ENCODE assay signal across 1 cellular context in the genomic region with DNA sequence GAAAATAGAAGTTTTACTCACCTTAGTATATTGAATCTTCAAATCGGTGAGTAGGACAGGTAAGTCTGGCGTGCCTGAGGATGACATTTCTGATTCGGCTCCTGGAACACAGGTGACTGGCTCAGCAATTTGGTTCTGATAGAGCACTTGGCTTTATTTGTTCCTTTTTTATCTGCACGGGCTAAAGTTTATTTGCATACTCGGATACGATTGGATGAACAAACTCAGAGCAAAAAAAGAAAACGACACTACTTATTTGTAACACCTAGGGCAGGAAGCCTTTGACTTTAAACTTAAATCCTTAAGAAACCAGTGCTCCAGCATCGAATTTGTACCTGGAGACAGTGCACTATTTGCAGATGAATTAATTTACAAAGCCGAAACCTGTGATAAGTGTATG.
TF ChIP-seq lines count a peak whose summit lies in the region.

Gene ALDH1A1, minus strand, starts transcription at position 140 of the 400 bp plus-strand sequence. Its CDS starts 53 bp downstream, at position 87.

TF ChIP-seq in HepG2, 621 proteins besides CTCF, POLR2A, EP300 and RAD21 (continued from another document):
- TF ChIP-seq ZMYM4 (CRISPR knock-in tag; IDR thresholded peaks at IDR 0.05) = peak; percentile 27; the same call in 1 of the 2 replicates
- TF ChIP-seq NFIC (IDR thresholded peaks at IDR 0.05; ENCODE audit: low read length) = 0 out of 2 replicates have a peak, but pooled peaks have one; percentile 14
- TF ChIP-seq TAF1 (CRISPR knock-in tag; IDR thresholded peaks at IDR 0.05) = peak; percentile 43; the same call in 1 of the 2 replicates
- TF ChIP-seq SPEN (CRISPR knock-in tag; IDR thresholded peaks at IDR 0.05; ENCODE audit: low read depth) = no peak
- peak; percentile 75; the same call in 1 of the 2 replicates for TF ChIP-seq ZNF331 (CRISPR knock-in tag; IDR thresholded peaks at IDR 0.05)
- TF ChIP-seq TARDBP (CRISPR knock-in tag; IDR thresholded peaks at IDR 0.05) = 0 out of 2 replicates have a peak, but pooled peaks have one; percentile 14
- TF ChIP-seq, protein P1, sequence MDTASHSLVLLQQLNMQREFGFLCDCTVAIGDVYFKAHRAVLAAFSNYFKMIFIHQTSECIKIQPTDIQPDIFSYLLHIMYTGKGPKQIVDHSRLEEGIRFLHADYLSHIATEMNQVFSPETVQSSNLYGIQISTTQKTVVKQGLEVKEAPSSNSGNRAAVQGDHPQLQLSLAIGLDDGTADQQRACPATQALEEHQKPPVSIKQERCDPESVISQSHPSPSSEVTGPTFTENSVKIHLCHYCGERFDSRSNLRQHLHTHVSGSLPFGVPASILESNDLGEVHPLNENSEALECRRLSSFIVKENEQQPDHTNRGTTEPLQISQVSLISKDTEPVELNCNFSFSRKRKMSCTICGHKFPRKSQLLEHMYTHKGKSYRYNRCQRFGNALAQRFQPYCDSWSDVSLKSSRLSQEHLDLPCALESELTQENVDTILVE (CRISPR knock-in tag; IDR thresholded peaks at IDR 0.05) = 0 out of 2 replicates have a peak, but pooled peaks have one; percentile 31
- peak; percentile 91 for TF ChIP-seq POLR2G (IDR thresholded peaks at IDR 0.05; ENCODE audit: low read depth, low read length)
- TF ChIP-seq TFDP2 (CRISPR knock-in tag; IDR thresholded peaks at IDR 0.05) = no peak
- TF ChIP-seq, protein P2, sequence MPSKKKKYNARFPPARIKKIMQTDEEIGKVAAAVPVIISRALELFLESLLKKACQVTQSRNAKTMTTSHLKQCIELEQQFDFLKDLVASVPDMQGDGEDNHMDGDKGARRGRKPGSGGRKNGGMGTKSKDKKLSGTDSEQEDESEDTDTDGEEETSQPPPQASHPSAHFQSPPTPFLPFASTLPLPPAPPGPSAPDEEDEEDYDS (CRISPR knock-in tag; IDR thresholded peaks at IDR 0.05) = peak; percentile 93
- TF ChIP-seq ZNF124 (CRISPR knock-in tag; IDR thresholded peaks at IDR 0.05) = 0 out of 2 replicates have a peak, but pooled peaks have one; percentile 29
- peak; percentile 1 for TF ChIP-seq ASH2L (IDR thresholded peaks at IDR 0.05; ENCODE audit: insufficient read length, low read depth, low read length)
- TF ChIP-seq POLR2AphosphoS5 (IDR thresholded peaks at IDR 0.05; ENCODE audit: low read depth, low read length) = peak; percentile 87
- TF ChIP-seq U2AF1 (optimal IDR thresholded peaks at IDR 0.05; ENCODE audit: low read depth, low read length) = no peak
- TF ChIP-seq ZBTB21 (CRISPR knock-in tag; IDR thresholded peaks at IDR 0.05) = no peak
- TF ChIP-seq SOX13 (IDR thresholded peaks at IDR 0.05) = no peak
- 0 out of 4 replicates have a peak, but pooled peaks of 1 of the 2 experiments have one; percentile 8 for TF ChIP-seq SOX13 (CRISPR knock-in tag; conservative IDR thresholded peaks at IDR 0.05 in 1 of 2, IDR thresholded peaks at IDR 0.05 in 1 of 2)
- no peak for TF ChIP-seq ZFP90 (CRISPR knock-in tag; IDR thresholded peaks at IDR 0.05; ENCODE audit: borderline replicate concordance)
- peak; percentile 60; the same call in 1 of the 2 replicates for TF ChIP-seq SAP130 (CRISPR knock-in tag; IDR thresholded peaks at IDR 0.05; ENCODE audit: low read depth)
- no peak for TF ChIP-seq ZMYM2 (CRISPR knock-in tag; IDR thresholded peaks at IDR 0.05)
- TF ChIP-seq MAX (IDR thresholded peaks at IDR 0.05) = 0 out of 2 replicates have a peak, but pooled peaks have one; percentile 12
- no peak for TF ChIP-seq ZNF891 (CRISPR knock-in tag; IDR thresholded peaks at IDR 0.05)
